In genomic region chr14:68987653-68988036, GRCh38 we compare ENCODE assay signal across 2 cellular contexts.
A peak's percentile ranks its signal among the peaks of the same experiment; 100 is the strongest.
TF ChIP-seq lines count a peak whose summit lies in the region.

No MANE protein-coding gene starts in this region.

TF ChIP-seq in SK-N-SH treated with all-trans-retinoic acid at 6 μM for 48 hours, 23 proteins besides CTCF, POLR2A, EP300 and RAD21 (continued from another document):
- TF ChIP-seq PATZ1 (CRISPR knock-in tag; IDR thresholded peaks at IDR 0.05; ENCODE audit: borderline replicate concordance) (no peak), BACH2 (CRISPR knock-in tag; IDR thresholded peaks at IDR 0.05; ENCODE audit: borderline replicate concordance) (no peak), ZC3H10 (CRISPR knock-in tag; IDR thresholded peaks at IDR 0.05) (no peak), ZNF8 (CRISPR knock-in tag; IDR thresholded peaks at IDR 0.05) (no peak)

TF ChIP-seq in HepG2, 621 proteins besides CTCF, POLR2A, EP300 and RAD21 (continued from another document):
- TF ChIP-seq NFYC (CRISPR knock-in tag; IDR thresholded peaks at IDR 0.05): peak; percentile 53; the same call in 1 of the 2 replicates
- no peak for TF ChIP-seq HINFP (CRISPR knock-in tag; IDR thresholded peaks at IDR 0.05; ENCODE audit: low read depth)
